ENCODE assay signal across 27 cellular contexts in the genomic region with DNA sequence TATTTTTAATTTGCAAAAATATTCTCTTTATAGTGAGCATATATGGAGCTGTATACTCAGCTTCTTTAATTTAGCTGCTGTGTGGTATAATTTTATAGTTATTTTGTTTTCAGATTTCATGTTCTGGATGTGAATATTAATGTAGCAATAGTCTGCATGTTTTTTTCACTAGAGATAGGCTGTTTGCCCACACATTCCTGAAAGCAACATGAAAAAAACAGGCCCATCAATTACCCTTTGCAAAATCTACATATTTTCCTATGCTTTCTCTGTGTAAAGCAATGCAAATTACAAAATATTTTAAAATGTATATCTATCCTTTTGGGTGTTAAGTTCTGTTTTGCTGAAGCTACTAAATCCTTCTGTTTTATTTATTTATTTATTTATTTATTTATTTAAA.
"Had no signal": no experiment of that assay in that cellular context is flagged by ENCODE, and none has a peak within 500 bp of the region (broad histone marks: within the 10 kb centered on the region; RNA-seq: fewer than 3 reads in every experiment).

No MANE protein-coding gene starts in this region.

- FAIRE-seq: islet of Langerhans, pancreas had no signal

- H3K9me3 ChIP-seq: esophagus squamous epithelium, gastrocnemius medialis, left lung, mucosa of descending colon, neutrophil, pancreas, right lobe of liver, stomach, thyroid gland had no signal

- DNase-seq: dermis blood vessel endothelial cell; effector memory CD4-positive, alpha-beta T cell; erythroblast; esophagus squamous epithelium; foreskin fibroblast; gastrocnemius medialis; head of caudate nucleus; left cardiac atrium; mesenchymal stem cell; naive B cell; pancreas; retina; right lobe of liver; stimulated activated CD4-positive, alpha-beta T cell treated with anti-CD3 and anti-CD28 coated beads, Interleukin-12 subunit alpha, Interleukin-12 subunit beta, amount 100 ng/mL, for 4 hours; stimulated activated CD4-positive, alpha-beta T cell treated with anti-CD3 and anti-CD28 coated beads, Interleukin-1b, Interleukin-23, amount 100 ng/mL, for 48 hours; stimulated activated CD4-positive, alpha-beta T cell treated with anti-CD3 and anti-CD28 coated beads, Interleukin-4, amount 100 ng/mL, for 24 hours; stimulated activated naive CD4-positive, alpha-beta T cell treated with Interleukin-2 at 50 U/mL for 16 hours; stomach; thyroid gland had no signal

- H3K27me3 ChIP-seq: esophagus squamous epithelium, gastrocnemius medialis, left lung, neutrophil, pancreas, right lobe of liver, stomach, thyroid gland had no signal

- ATAC-seq: gastrocnemius medialis; left cardiac atrium; left lung; mucosa of descending colon; natural killer cell treated with Interleukin-12 subunit alpha and Interleukin-12 subunit beta and Interleukin-15 and Interleukin-18, amount 100 ng/mL, for 72 hours; pancreas; right lobe of liver; stimulated activated effector memory CD8-positive, alpha-beta T cell treated with anti-CD3 and anti-CD28 coated beads, Interleukin-12 subunit alpha, Interleukin-12 subunit beta, amount 100 ng/mL, for 72 hours had no signal

- H3K36me3 ChIP-seq: esophagus squamous epithelium, gastrocnemius medialis, left lung, neutrophil, pancreas, right lobe of liver, stomach, thyroid gland had no signal

- H3K27ac ChIP-seq: coronary artery, esophagus squamous epithelium, gastrocnemius medialis, left lung, neutrophil, pancreas, right lobe of liver, stomach, thyroid gland had no signal

- H3K4me1 ChIP-seq: gastrocnemius medialis, left lung, right lobe of liver, thyroid gland had no signal

- H3K4me3 ChIP-seq: coronary artery, esophagus squamous epithelium, gastrocnemius medialis, left lung, mucosa of descending colon, pancreas, right lobe of liver, smooth muscle cell, stomach, thyroid gland had no signal
